20 cellular contexts compared by ENCODE assay signal in the genomic region with DNA sequence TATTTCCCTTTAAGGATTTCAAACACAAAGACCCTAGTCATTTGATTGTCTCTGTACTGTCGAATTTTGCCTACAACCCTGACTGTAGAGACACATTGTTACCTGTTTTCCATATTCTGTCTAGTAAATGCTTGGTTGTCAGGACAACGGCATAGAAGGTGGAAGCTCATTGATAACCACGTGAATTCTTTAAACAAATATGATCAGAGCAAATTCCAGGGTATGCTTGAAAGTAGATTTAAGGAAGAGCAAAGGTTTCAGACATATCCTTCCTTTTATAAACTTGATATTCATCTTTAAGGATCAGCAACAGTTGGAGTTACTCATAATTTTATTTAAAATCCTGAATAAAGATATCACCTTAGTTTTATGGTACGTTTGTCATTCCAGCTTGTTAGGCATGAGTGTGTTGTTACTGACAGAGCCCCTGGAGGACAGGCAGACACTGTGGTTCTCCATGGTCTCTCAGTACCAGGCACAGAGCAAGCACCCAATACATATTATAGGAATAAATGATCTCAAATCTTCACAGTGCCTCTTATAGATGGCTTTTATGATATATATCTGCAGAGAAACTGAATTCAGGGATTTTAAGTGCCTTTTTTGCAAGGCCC.
DNase-seq lines count a peak whose midpoint lies in the region; ATAC-seq, FAIRE-seq and TF ChIP-seq lines count a peak whose summit lies in the region.
"Had no signal": no experiment of that assay in that cellular context is flagged by ENCODE, and none has a peak within 500 bp of the region (broad histone marks: within the 10 kb centered on the region; RNA-seq: fewer than 3 reads in every experiment).

No MANE protein-coding gene starts in this region.

- H3F3A ChIP-seq in smooth muscle cell (ENCODE audit: low read depth), result no peaks in the 10 kb centered on the region

- peak; percentile 51 for FAIRE-seq in HepG2 (lab: Jason Lieb, UNC)
- FAIRE-seq: frontal cortex, GM12891 had no signal

- H2AFZ ChIP-seq in HepG2 (ENCODE audit: low read length), result no peak overlapping the region
- H2AFZ ChIP-seq in smooth muscle cell (ENCODE audit: low read depth), result no peak overlapping the region

- TF ChIP-seq CTCF in body of pancreas (IDR thresholded peaks at IDR 0.05) (no peak), HepG2 (CRISPR knock-in tag; IDR thresholded peaks at IDR 0.05) (no peak), smooth muscle cell (IDR thresholded peaks at IDR 0.05; ENCODE audit: borderline replicate concordance, insufficient read depth, poor library complexity, severe bottlenecking) (no peak), A673 (conservative IDR thresholded peaks at IDR 0.05; ENCODE audit: low read depth, low read length) (no peak), esophagus muscularis mucosa (IDR thresholded peaks at IDR 0.05) (no peak)

- no peaks in the 10 kb centered on the region for H3K27me3 ChIP-seq in body of pancreas
- H3K27me3 ChIP-seq in HepG2 (ENCODE audit: control insufficient read depth in 1 of 2, insufficient read depth in 2 of 2, low read length in 2 of 2), result no peaks in the 10 kb centered on the region
- H3K27me3 ChIP-seq in smooth muscle cell (ENCODE audit: low read depth), result no peaks in the 10 kb centered on the region
- H3K27me3 ChIP-seq in A673 (replicated peaks; ENCODE audit: insufficient read depth, low read depth, low read length, poor library complexity), result no peaks in the 10 kb centered on the region
- H3K27me3 ChIP-seq in esophagus muscularis mucosa, result no peaks in the 10 kb centered on the region
- H3K27me3 ChIP-seq: BLaER1, ovary had no signal

- no peaks in the 10 kb centered on the region for H4K20me1 ChIP-seq in HepG2 (ENCODE audit: insufficient read depth, low read length)
- no peaks in the 10 kb centered on the region for H4K20me1 ChIP-seq in smooth muscle cell (ENCODE audit: low read depth)
- H4K20me1 ChIP-seq: BLaER1 had no signal

- TF ChIP-seq POLR2A in body of pancreas (IDR thresholded peaks at IDR 0.05), result no peak
- TF ChIP-seq POLR2A in HepG2 (IDR thresholded peaks at IDR 0.05; ENCODE audit: insufficient read depth in 1 of 2, low read depth in 2 of 2, low read length in 2 of 2), result no peak
- TF ChIP-seq POLR2A in esophagus muscularis mucosa (IDR thresholded peaks at IDR 0.05; ENCODE audit: low read depth), result no peak

- H3K27ac ChIP-seq in body of pancreas (peak overlapping the region in 3 of 4 donors; percentile 50 to 81 (median 76)), HepG2 (ENCODE audit: extremely low read length, insufficient read depth, low read length) (peak overlapping the region; percentile 65), smooth muscle cell (ENCODE audit: low read depth) (peak overlapping the region; percentile 85), A673 (ENCODE audit: low read depth, low read length, poor library complexity, severe bottlenecking) (no peak overlapping the region), esophagus muscularis mucosa (replicated peaks in 1 of 4) (no peak overlapping the region)
- H3K27ac ChIP-seq: BLaER1 had no signal

- in situ Hi-C loops in HepG2 (cut with HindIII; ENCODE audit: extremely low pct_ligation_motif_present, low pct_unique_long_range_greater_than_20kb), result no loop called here

- H3K4me2 ChIP-seq in HepG2 (ENCODE audit: low read depth, low read length) (peak overlapping the region; percentile 33), smooth muscle cell (peak overlapping the region; percentile 33)
- H3K4me2 ChIP-seq: BLaER1 had no signal

- BruUV-seq in HepG2 (replicated peaks; lab: Mats Ljungman, UMichigan) (no TSS peak), A673 (replicated peaks; lab: Mats Ljungman, UMichigan) (no TSS peak)

- ATAC-seq in body of pancreas (peak; percentile 69), HepG2 (peak; percentile 86)

- WGBS in body of pancreas, 2 donors, result 26 to 39% methylated on average over 4 of the region's 4 CpGs
- 32% methylated on average over 4 of the region's 4 CpGs for WGBS in HepG2 (ENCODE audit: low lambda C conversion rate)
- 81% methylated on average over 4 of the region's 4 CpGs for WGBS in smooth muscle cell (ENCODE audit: low lambda C conversion rate)
- 93% methylated on average over 4 of the region's 4 CpGs for WGBS in esophagus muscularis mucosa

- DNase-seq in NCI-H526 treated with DMSO at 0.1 percent for 48 hours (lab: John Stamatoyannopoulos, UW) (peak; percentile 91), body of pancreas (no peak), HepG2 (ENCODE audit: low spot score) (peak; percentile 70), smooth muscle cell (lab: John Stamatoyannopoulos, UW; ENCODE audit: unreplicated experiment) (no peak), C1 segment of cervical spinal cord (lab: John Stamatoyannopoulos, UW) (no peak), A673 (ENCODE audit: low spot score) (no peak), esophagus muscularis mucosa (ENCODE audit: extremely low spot score) (no peak)
- DNase-seq: activated CD4-positive, alpha-beta T cell treated with anti-CD3 and anti-CD28 coated beads, Interleukin-2, amount 50 U/mL, for 4 hours; activated naive CD4-positive, alpha-beta T cell treated with anti-CD3 and anti-CD28 coated beads for 36 hours; activated T-cell treated with anti-CD3 and anti-CD28 coated beads, Interleukin-2, amount 50 U/mL, for 24 hours; aorta; GF-D8; left ventricle myocardium superior; NCI-H1694; NK-92 treated with Interleukin-12 subunit alpha and Interleukin-12 subunit beta, amount 100 ng/mL, for 24 hours; ovary; stimulated activated CD4-positive, alpha-beta T cell treated with anti-CD3 and anti-CD28 coated beads, Interleukin-4, amount 100 ng/mL, for 4 hours had no signal

- H3K36me3 ChIP-seq in body of pancreas (replicated peaks in 1 of 2; ENCODE audit: insufficient read depth in 1 of 2, low read depth in 2 of 2), result no peaks in the 10 kb centered on the region
- H3K36me3 ChIP-seq in HepG2 (replicated peaks in 1 of 2; ENCODE audit: control insufficient read depth in 1 of 2, insufficient read depth in 2 of 2, low read length in 2 of 2), result no peaks in the 10 kb centered on the region
- H3K36me3 ChIP-seq in smooth muscle cell (ENCODE audit: low read depth), result no peaks in the 10 kb centered on the region
- H3K36me3 ChIP-seq in A673 (ENCODE audit: insufficient read depth, low read length, poor library complexity, severe bottlenecking), result no peaks in the 10 kb centered on the region
- H3K36me3 ChIP-seq in esophagus muscularis mucosa, result no peaks in the 10 kb centered on the region
- H3K36me3 ChIP-seq: BLaER1, ovary had no signal

- H3K9me3 ChIP-seq in body of pancreas (no peaks in the 10 kb centered on the region), HepG2 (ENCODE audit: low read length) (no peaks in the 10 kb centered on the region; the same call in 1 of the 2 replicates), smooth muscle cell (replicated peaks; ENCODE audit: low read depth) (no peaks in the 10 kb centered on the region), A673 (ENCODE audit: low read depth, low read length, poor library complexity, severe bottlenecking) (peaks cover 3% of the 10 kb centered on the region), esophagus muscularis mucosa (peaks cover 0 to 6% (median 0%) of the 10 kb centered on the region in 4 donors)
- H3K9me3 ChIP-seq: ovary had no signal

- TF ChIP-seq EP300 in HepG2 (IDR thresholded peaks at IDR 0.05; ENCODE audit: low read depth in 2 of 2, low read length in 2 of 2), result 0 out of 4 replicates have a peak, but pooled peaks of 1 of the 2 experiments have one; percentile 18
- no peak for TF ChIP-seq EP300 in HepG2 (CRISPR knock-in tag; IDR thresholded peaks at IDR 0.05; ENCODE audit: borderline replicate concordance)
- TF ChIP-seq EP300 in esophagus muscularis mucosa (IDR thresholded peaks at IDR 0.05), result no peak

- H3K9ac ChIP-seq in HepG2 (ENCODE audit: insufficient read depth, low read depth, low read length) (peak overlapping the region; percentile 40), smooth muscle cell (ENCODE audit: low read depth) (peak overlapping the region; percentile 54)
- H3K9ac ChIP-seq: BLaER1 had no signal

- CTCF ChIA-PET in HepG2 (lab: Yijun Ruan, JAX; ENCODE audit: low intra/inter-chr PET ratio, low total read pairs) (no interaction called here), A673 (lab: Charles Lee) (no interaction called here)

- peaks cover 31% of the 10 kb centered on the region for H3K4me1 ChIP-seq in body of pancreas
- H3K4me1 ChIP-seq in HepG2 (ENCODE audit: insufficient read depth, low read length), result peaks cover 35% of the 10 kb centered on the region
- peaks cover 15% of the 10 kb centered on the region for H3K4me1 ChIP-seq in smooth muscle cell (ENCODE audit: low read depth)
- H3K4me1 ChIP-seq in A673 (ENCODE audit: insufficient read depth, low read length, poor library complexity, severe bottlenecking), result peaks cover 13% of the 10 kb centered on the region
- peaks cover 0 to 19% (median 10%) of the 10 kb centered on the region in 4 donors for H3K4me1 ChIP-seq in esophagus muscularis mucosa
- H3K4me1 ChIP-seq: BLaER1 had no signal

- POLR2A ChIA-PET in HepG2 (lab: Yijun Ruan, JAX), result no interaction called here
- POLR2A ChIA-PET in A673 (lab: Charles Lee; ENCODE audit: low non-redundant PET), result no interaction called here

- no peaks in the 10 kb centered on the region for H3K79me2 ChIP-seq in HepG2 (ENCODE audit: insufficient read depth, low read length)
- H3K79me2 ChIP-seq in smooth muscle cell (ENCODE audit: low read depth), result no peaks in the 10 kb centered on the region

- TF ChIP-seq RAD21 in HepG2 (CRISPR knock-in tag; IDR thresholded peaks at IDR 0.05), result no peak

- H3K4me3 ChIP-seq in body of pancreas, result no peak overlapping the region
- no peak overlapping the region for H3K4me3 ChIP-seq in HepG2 (replicated peaks in 1 of 3; ENCODE audit: insufficient read depth in 1 of 3, low read depth in 2 of 3, low read length in 3 of 3)
- no peak overlapping the region for H3K4me3 ChIP-seq in smooth muscle cell
- no peak overlapping the region for H3K4me3 ChIP-seq in A673 (ENCODE audit: low read depth, low read length, poor library complexity, severe bottlenecking)
- no peak overlapping the region for H3K4me3 ChIP-seq in esophagus muscularis mucosa
- H3K4me3 ChIP-seq: BLaER1, ovary had no signal

- intact Hi-C loops in body of pancreas (cut with DNase I) (no loop called here), HepG2 (cut with micrococcal nuclease; ENCODE audit: unreplicated experiment) (no loop called here), A673 (cut with micrococcal nuclease; ENCODE audit: unreplicated experiment) (no loop called here), esophagus muscularis mucosa (cut with DNase I) (no loop called here)

TF ChIP-seq in HepG2, 621 proteins besides CTCF, POLR2A, EP300 and RAD21 (continues in another document):
- no peak for TF ChIP-seq FOXA1 (IDR thresholded peaks at IDR 0.05)
- TF ChIP-seq FOXA1 (CRISPR knock-in tag; IDR thresholded peaks at IDR 0.05), result 0 out of 2 replicates have a peak, but pooled peaks have one; percentile 15
- peak; percentile 79 for TF ChIP-seq RFX3 (CRISPR knock-in tag; IDR thresholded peaks at IDR 0.05)
- TF ChIP-seq NCOA2 (CRISPR knock-in tag; IDR thresholded peaks at IDR 0.05), result 0 out of 2 replicates have a peak, but pooled peaks have one; percentile 12

Comparison
In these comparisons a context has a peak if more than half of its experiments do, and no peak if none do; other contexts are left out.
1. DNase-seq: peak in NCI-H526 treated with DMSO at 0.1 percent for 48 hours (single experiment) and HepG2 (single experiment); none in body of pancreas (0 of 4), smooth muscle cell (single experiment), C1 segment of cervical spinal cord (0 of 14), A673 (single experiment) and esophagus muscularis mucosa (single experiment).
2. H3K27ac ChIP-seq: peak in body of pancreas (3 of 4), HepG2 (single experiment) and smooth muscle cell (single experiment); none in A673 (single experiment) and esophagus muscularis mucosa (0 of 4).